In genomic region chr1:183270541-183271141, GRCh38 we compare ENCODE assay signal across 10 cellular contexts.
DNase-seq lines count a peak whose midpoint lies in the region; TF ChIP-seq lines count a peak whose summit lies in the region.
"Had no signal": no experiment of that assay in that cellular context is flagged by ENCODE, and none has a peak within 500 bp of the region (broad histone marks: within the 10 kb centered on the region; RNA-seq: fewer than 3 reads in every experiment).

No MANE protein-coding gene starts in this region.

- CTCF ChIA-PET in AG04449 (lab: Yijun Ruan, JAX): interaction anchor here (1.1 to 9.3 kb wide), 4 partner anchors 10 to 46 kb away, joined by 3 to 80 read pairs (median 4); no protein-coding TSS in a partner anchor

- TF ChIP-seq POLR2A in breast epithelium (IDR thresholded peaks at IDR 0.05): no peak

- H3K4me3 ChIP-seq in AG04449 (ENCODE audit: low read depth, low read length) (no peak overlapping the region), MG63 (no peak overlapping the region), breast epithelium (no peak overlapping the region)

- H3K9me3 ChIP-seq in MG63: no peaks in the 10 kb centered on the region
- no peaks in the 10 kb centered on the region for H3K9me3 ChIP-seq in breast epithelium

- intact Hi-C loops in breast epithelium (cut with DNase I; ENCODE audit: low total_unique reads): no loop called here

- TF ChIP-seq CTCF in AG04449 (IDR thresholded peaks at IDR 0.05; ENCODE audit: insufficient read depth, low read length, missing control alignments) (no peak), breast epithelium (IDR thresholded peaks at IDR 0.05) (no peak)

- peak; percentile 82 for DNase-seq in AG04449 (ENCODE audit: low read depth, low spot score)
- DNase-seq in MG63: peak; percentile 81
- no peak for DNase-seq in breast epithelium (ENCODE audit: low spot score in 2 of 2)
- DNase-seq in kidney tubule cell (ENCODE audit: low spot score): peak; percentile 39
- no peak for DNase-seq in NOMO-1 (lab: John Stamatoyannopoulos, UW; ENCODE audit: unreplicated experiment in 2 of 2)
- DNase-seq in putamen (ENCODE audit: low spot score): no peak
- no peak for DNase-seq in middle frontal gyrus (ENCODE audit: extremely low spot score, low spot score)
- DNase-seq in midbrain (lab: John Stamatoyannopoulos, UW): no peak
- DNase-seq: activated CD8-positive, alpha-beta memory T cell treated with anti-CD3 and anti-CD28 coated beads, Interleukin-2, amount 50 U/mL, for 4 hours; NCI-H2029 had no signal

- no peaks in the 10 kb centered on the region for H3K36me3 ChIP-seq in MG63
- no peaks in the 10 kb centered on the region for H3K36me3 ChIP-seq in breast epithelium

- H3K27ac ChIP-seq in breast epithelium: peak overlapping the region; percentile 3 to 57

- H3K27me3 ChIP-seq in MG63 (no peaks in the 10 kb centered on the region), breast epithelium (no peaks in the 10 kb centered on the region)

- H3K4me1 ChIP-seq in breast epithelium: no peaks in the 10 kb centered on the region

- POLR2A ChIA-PET in AG04449 (lab: Yijun Ruan, JAX): interaction anchor here (1.2 kb wide), 1 partner anchor 36 kb away, joined by 6 read pairs; no protein-coding TSS in a partner anchor

Comparison
In these comparisons a context has a peak if more than half of its experiments do, and no peak if none do; other contexts are left out.
1. DNase-seq: peak in AG04449 (single experiment), MG63 (single experiment) and kidney tubule cell (single experiment); none in breast epithelium (0 of 2), NOMO-1 (0 of 2), putamen (single experiment), middle frontal gyrus (single experiment) and midbrain (single experiment).